In genomic region chr6:3264356-3264755, GRCh38 we compare ENCODE assay signal across 30 cellular contexts. TPM values are rescaled to one million over a fixed set of nuclear protein-coding genes. Genes with fewer than 3 reads are reported as not detected.
"Had no signal": no experiment of that assay in that cellular context is flagged by ENCODE, and none has a peak within 500 bp of the region (broad histone marks: within the 10 kb centered on the region; RNA-seq: fewer than 3 reads in every experiment).

No MANE protein-coding gene starts in this region.

- ATAC-seq: activated T-cell treated with anti-CD3 and anti-CD28 coated beads, Interleukin-2, amount 50 U/mL, for 4 hours; body of pancreas; pancreas; upper lobe of right lung had no signal

- H3K27ac ChIP-seq: adrenal gland, body of pancreas, pancreas, prostate gland, suprapubic skin, tibial artery, upper lobe of right lung, VCaP had no signal

- H3K9me3 Mint-ChIP-seq: activated CD4-positive, alpha-beta memory T cell treated with anti-CD3 and anti-CD28 coated beads for 36 hours; activated CD4-positive, alpha-beta T cell treated with anti-CD3 and anti-CD28 coated beads, Interleukin-2, amount 10 ng/mL, durations not matched to agents 24 days and 14 days; activated naive CD8-positive, alpha-beta T cell treated with anti-CD3 and anti-CD28 coated beads for 36 hours; activated T-cell treated with anti-CD3 and anti-CD28 coated beads, Interleukin-2, amount 50 U/mL, for 4 hours; nephron progenitor cell had no signal

- H3K9me3 ChIP-seq: adrenal gland, body of pancreas, pancreas, prostate gland, suprapubic skin, tibial artery, upper lobe of right lung had no signal

- H3K4me2 ChIP-seq: smooth muscle cell had no signal

- DNase-seq: activated CD4-positive, alpha-beta memory T cell treated with anti-CD3 and anti-CD28 coated beads for 36 hours; activated CD4-positive, alpha-beta T cell treated with anti-CD3 and anti-CD28 coated beads, Interleukin-2, amount 10 ng/mL, durations not matched to agents 24 days and 14 days; activated CD8-positive, alpha-beta memory T cell treated with anti-CD3 and anti-CD28 coated beads, Interleukin-2, amount 50 U/mL, for 48 hours; activated naive CD4-positive, alpha-beta T cell treated with Interleukin-2 at 50 U/mL for 16 hours; activated naive CD8-positive, alpha-beta T cell treated with anti-CD3 and anti-CD28 coated beads for 36 hours; activated T-cell treated with anti-CD3 and anti-CD28 coated beads, Interleukin-2, amount 50 U/mL, for 4 hours; adrenal gland; body of pancreas; foreskin fibroblast; head of caudate nucleus; hippocampal formation; mesendoderm; nephron progenitor cell; pancreas; retina; stimulated activated CD4-positive, alpha-beta T cell treated with anti-CD3 and anti-CD28 coated beads, Interleukin-15, amount 100 ng/mL, for 24 hours; stimulated activated CD4-positive, alpha-beta T cell treated with anti-CD3 and anti-CD28 coated beads, Interleukin-2, amount 100 ng/mL, for 24 hours; stimulated activated naive CD4-positive, alpha-beta T cell; T-helper 9 cell; tibial artery; upper lobe of right lung had no signal

- H3K4me3 Mint-ChIP-seq: activated CD4-positive, alpha-beta memory T cell treated with anti-CD3 and anti-CD28 coated beads for 36 hours; activated CD4-positive, alpha-beta T cell treated with anti-CD3 and anti-CD28 coated beads, Interleukin-2, amount 10 ng/mL, durations not matched to agents 24 days and 14 days; activated naive CD8-positive, alpha-beta T cell treated with anti-CD3 and anti-CD28 coated beads for 36 hours; activated T-cell treated with anti-CD3 and anti-CD28 coated beads, Interleukin-2, amount 50 U/mL, for 4 hours; nephron progenitor cell had no signal

- H3K27me3 Mint-ChIP-seq: activated CD4-positive, alpha-beta memory T cell treated with anti-CD3 and anti-CD28 coated beads for 36 hours; activated CD4-positive, alpha-beta T cell treated with anti-CD3 and anti-CD28 coated beads, Interleukin-2, amount 10 ng/mL, durations not matched to agents 24 days and 14 days; activated naive CD8-positive, alpha-beta T cell treated with anti-CD3 and anti-CD28 coated beads for 36 hours had no signal

- H3K27me3 ChIP-seq: adrenal gland, body of pancreas, pancreas, suprapubic skin, tibial artery, upper lobe of right lung had no signal

- H3K4me3 ChIP-seq: adrenal gland, body of pancreas, lung, pancreas, prostate gland, smooth muscle cell, suprapubic skin, tibial artery, upper lobe of right lung had no signal

- H3K4me1 ChIP-seq: prostate gland had no signal

- H3K36me3 ChIP-seq: prostate gland had no signal

- FAIRE-seq: endothelial cell of umbilical vein, keratinocyte, pancreas, TTC549 had no signal

- H3K27ac Mint-ChIP-seq: activated CD4-positive, alpha-beta memory T cell treated with anti-CD3 and anti-CD28 coated beads for 36 hours; activated CD4-positive, alpha-beta T cell treated with anti-CD3 and anti-CD28 coated beads, Interleukin-2, amount 10 ng/mL, durations not matched to agents 24 days and 14 days; activated naive CD8-positive, alpha-beta T cell treated with anti-CD3 and anti-CD28 coated beads for 36 hours had no signal

RNA-seq across cellular contexts. Expression of gene TUBB2B, which starts 36.9 kb away (rescaled TPM):
- total RNA-seq: activated CD8-positive, alpha-beta memory T cell treated with anti-CD3 and anti-CD28 coated beads for 36 hours had no signal
- polyA plus RNA-seq: keratinocyte had no signal
